ENCODE assay signal across 3 cellular contexts in the genomic region with DNA sequence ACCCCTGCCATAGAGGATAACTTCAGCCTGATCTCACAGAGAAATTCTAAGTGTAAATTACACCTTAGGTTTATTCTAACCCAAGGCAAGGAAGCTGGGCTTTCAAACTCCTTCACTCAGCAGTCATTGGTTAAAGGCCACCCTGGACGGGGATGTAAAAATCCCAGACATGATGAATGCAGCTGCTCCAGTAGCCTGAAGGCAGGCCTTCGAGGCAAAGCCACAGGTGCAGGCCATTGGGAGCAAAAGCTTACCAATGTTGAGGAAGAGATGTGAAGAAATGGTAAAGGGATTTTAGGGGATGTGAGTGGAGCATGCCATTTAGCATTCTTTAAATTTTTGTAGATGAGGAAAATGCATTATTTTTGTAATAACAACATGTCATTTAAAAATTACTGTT.
"Had no signal": no experiment of that assay in that cellular context is flagged by ENCODE, and none has a peak within 500 bp of the region (broad histone marks: within the 10 kb centered on the region; RNA-seq: fewer than 3 reads in every experiment).

No MANE protein-coding gene starts in this region.

- H3K4me3 ChIP-seq: GM12878 had no signal

- DNase-seq: GDM1, GF-D8 had no signal

- ATAC-seq: GM12878 had no signal
